ENCODE assay signal across 8 cellular contexts in genomic region chr15:85615930-85616329, GRCh38.
DNase-seq lines count a peak whose midpoint lies in the region; ATAC-seq and TF ChIP-seq lines count a peak whose summit lies in the region.

No MANE protein-coding gene starts in this region.

- no peak overlapping the region for H3K4me3 ChIP-seq in right atrium auricular region

- H3K4me1 Mint-ChIP-seq in activated CD8-positive, alpha-beta T cell treated with anti-CD3 and anti-CD28 coated beads for 36 hours (ENCODE audit: low read depth) = peaks cover 37% of the 10 kb centered on the region
- peaks cover 25% of the 10 kb centered on the region for H3K4me1 Mint-ChIP-seq in stimulated activated naive CD8-positive, alpha-beta T cell treated with anti-CD3 and anti-CD28 coated beads, Interleukin-15, amount 100 ng/mL, for 72 hours

- H3K36me3 ChIP-seq in right atrium auricular region = no peaks in the 10 kb centered on the region

- DNase-seq in AG20443 (ENCODE audit: low spot score) (peak; percentile 31), right atrium auricular region (ENCODE audit: low spot score) (no peak), NCI-H774 (lab: John Stamatoyannopoulos, UW) (no peak)
- DNase-seq in activated CD8-positive, alpha-beta T cell treated with anti-CD3 and anti-CD28 coated beads for 36 hours = peak; percentile 44
- DNase-seq in stimulated activated naive CD8-positive, alpha-beta T cell treated with anti-CD3 and anti-CD28 coated beads, Interleukin-15, amount 100 ng/mL, for 72 hours = peak; percentile 16 to 20

- no peaks in the 10 kb centered on the region for H3K27me3 ChIP-seq in right atrium auricular region

- no peak overlapping the region for H3K27ac Mint-ChIP-seq in activated CD8-positive, alpha-beta T cell treated with anti-CD3 and anti-CD28 coated beads for 36 hours
- no peak overlapping the region for H3K27ac Mint-ChIP-seq in stimulated activated naive CD8-positive, alpha-beta T cell treated with anti-CD3 and anti-CD28 coated beads, Interleukin-15, amount 100 ng/mL, for 72 hours

- intact Hi-C loops in activated CD8-positive, alpha-beta T cell treated with anti-CD3 and anti-CD28 coated beads for 36 hours (cut with micrococcal nuclease) = loop anchor here (5.0 kb wide), 1 partner anchor 91 kb away; no protein-coding TSS in a partner anchor

- H3K4me1 ChIP-seq in right atrium auricular region = peaks cover 0 to 81% of the 10 kb centered on the region in 2 donors

- CTCF ChIA-PET in activated CD8-positive, alpha-beta T cell treated with anti-CD3 and anti-CD28 coated beads for 36 hours (lab: Charles Lee) = interaction anchor here (0.7 to 3.7 kb wide), 11 partner anchors 8 to 127 kb away, joined by 3 to 19 read pairs (median 3); no protein-coding TSS in a partner anchor

- H3K36me3 Mint-ChIP-seq in activated CD8-positive, alpha-beta T cell treated with anti-CD3 and anti-CD28 coated beads for 36 hours (ENCODE audit: low read depth) = peaks cover 4% of the 10 kb centered on the region

- peak; percentile 47 for TF ChIP-seq CTCF in activated CD8-positive, alpha-beta T cell treated with anti-CD3 and anti-CD28 coated beads for 36 hours (IDR thresholded peaks at IDR 0.05)
- TF ChIP-seq CTCF in right atrium auricular region (IDR thresholded peaks at IDR 0.05) = peak; percentile 57 to 74

- H3K27me3 Mint-ChIP-seq in activated CD8-positive, alpha-beta T cell treated with anti-CD3 and anti-CD28 coated beads for 36 hours = no peaks in the 10 kb centered on the region
- no peaks in the 10 kb centered on the region for H3K27me3 Mint-ChIP-seq in stimulated activated naive CD8-positive, alpha-beta T cell treated with anti-CD3 and anti-CD28 coated beads, Interleukin-15, amount 100 ng/mL, for 72 hours

- H3K4me3 Mint-ChIP-seq in activated CD8-positive, alpha-beta T cell treated with anti-CD3 and anti-CD28 coated beads for 36 hours = no peak overlapping the region
- H3K4me3 Mint-ChIP-seq in stimulated activated naive CD8-positive, alpha-beta T cell treated with anti-CD3 and anti-CD28 coated beads, Interleukin-15, amount 100 ng/mL, for 72 hours = no peak overlapping the region

- peak overlapping the region; percentile 84 to 91 for H3K27ac ChIP-seq in right atrium auricular region

- H3K9me3 ChIP-seq in right atrium auricular region = no peaks in the 10 kb centered on the region

- POLR2A ChIA-PET in activated CD8-positive, alpha-beta T cell treated with anti-CD3 and anti-CD28 coated beads for 36 hours (lab: Charles Lee) = interaction anchor here (0.7 to 1.4 kb wide), 3 partner anchors 10 to 73 kb away, joined by 3 read pairs; no protein-coding TSS in a partner anchor

- ATAC-seq in GM18519 (IDR thresholded peaks at IDR 0.05; ENCODE audit: low FRiP score, unreplicated experiment) (peak; percentile 49), HG03469 (IDR thresholded peaks at IDR 0.05; ENCODE audit: unreplicated experiment) (peak; percentile 46), GM18517 (IDR thresholded peaks at IDR 0.05; ENCODE audit: unreplicated experiment) (no peak)
- ATAC-seq in activated CD8-positive, alpha-beta T cell treated with anti-CD3 and anti-CD28 coated beads for 36 hours = peak; percentile 20
- ATAC-seq in stimulated activated naive CD8-positive, alpha-beta T cell treated with anti-CD3 and anti-CD28 coated beads, Interleukin-15, amount 100 ng/mL, for 72 hours = peak; percentile 44

- H3K9me3 Mint-ChIP-seq in activated CD8-positive, alpha-beta T cell treated with anti-CD3 and anti-CD28 coated beads for 36 hours = no peaks in the 10 kb centered on the region
- no peaks in the 10 kb centered on the region for H3K9me3 Mint-ChIP-seq in stimulated activated naive CD8-positive, alpha-beta T cell treated with anti-CD3 and anti-CD28 coated beads, Interleukin-15, amount 100 ng/mL, for 72 hours

Comparison
In these comparisons a context has a peak if more than half of its experiments do, and no peak if none do; other contexts are left out.
1. DNase-seq: peak in AG20443 (single experiment), activated CD8-positive, alpha-beta T cell treated with anti-CD3 and anti-CD28 coated beads for 36 hours (single experiment) and stimulated activated naive CD8-positive, alpha-beta T cell treated with anti-CD3 and anti-CD28 coated beads, Interleukin-15, amount 100 ng/mL, for 72 hours (2 of 2); none in right atrium auricular region (single experiment) and NCI-H774 (single experiment).